ENCODE assay signal across 33 cellular contexts in the genomic region with DNA sequence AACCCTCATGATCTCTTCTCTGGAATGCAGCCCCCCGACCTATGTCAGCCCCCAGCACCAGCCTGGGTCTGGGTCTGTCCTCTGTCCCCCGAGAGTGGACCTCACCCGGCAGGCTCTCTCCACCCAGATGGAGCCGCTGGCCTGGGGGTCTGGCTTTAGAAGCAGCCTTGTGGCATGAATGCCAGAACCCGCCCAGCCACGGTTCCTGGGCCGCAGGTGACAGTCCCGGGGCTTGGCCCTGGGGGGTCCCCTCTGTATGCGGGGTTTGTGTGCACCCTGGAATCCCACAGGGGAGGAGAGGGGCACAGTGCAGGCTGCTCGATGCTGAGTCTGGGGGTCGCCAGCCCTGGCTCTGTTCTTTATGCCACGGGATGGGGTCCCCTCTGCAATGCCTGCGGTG.
"Had no signal": no experiment of that assay in that cellular context is flagged by ENCODE, and none has a peak within 500 bp of the region (broad histone marks: within the 10 kb centered on the region; RNA-seq: fewer than 3 reads in every experiment).

No MANE protein-coding gene starts in this region.

- DNase-seq: activated B cell treated with CpG ODN at 0.5 μM for 24 hours; activated CD4-positive, alpha-beta memory T cell treated with anti-CD3 and anti-CD28 coated beads for 36 hours; activated CD4-positive, alpha-beta T cell treated with anti-CD3 and anti-CD28 coated beads for 4 hours; activated CD4-positive, alpha-beta T cell treated with anti-CD3 and anti-CD28 coated beads, Interleukin-2, amount 10 ng/mL, durations not matched to agents 24 days and 14 days; activated CD4-positive, alpha-beta T cell treated with anti-CD3 and anti-CD28 coated beads, Interleukin-2, amount 50 U/mL, for 1 hour; activated CD4-positive, alpha-beta T cell treated with anti-CD3 and anti-CD28 coated beads, Interleukin-2, amount 50 U/mL, for 4 hours; activated CD4-positive, CD25-positive, alpha-beta regulatory T cell treated with anti-CD3 and anti-CD28 coated beads, Interleukin-2, amount 50 U/mL, for 72 hours; activated CD8-positive, alpha-beta memory T cell treated with anti-CD3 and anti-CD28 coated beads, Interleukin-2, amount 50 U/mL, for 4 hours; activated CD8-positive, alpha-beta T cell treated with anti-CD3 and anti-CD28 coated beads for 36 hours; activated effector memory CD4-positive, alpha-beta T cell treated with anti-CD3 and anti-CD28 coated beads, Interleukin-2, amount 50 U/mL, for 16 hours; activated gamma-delta T cell treated with Interleukin-2 at 50 U/mL for 16 hours; activated naive CD4-positive, alpha-beta T cell; activated naive CD4-positive, alpha-beta T cell treated with anti-CD3 and anti-CD28 coated beads for 36 hours; activated naive CD4-positive, alpha-beta T cell treated with anti-CD3 and anti-CD28 coated beads, Interleukin-2, amount 50 U/mL, for 16 hours; activated naive CD8-positive, alpha-beta T cell treated with anti-CD3 and anti-CD28 coated beads for 36 hours; activated T-cell treated with anti-CD3 and anti-CD28 coated beads for 4 hours; activated T-cell treated with anti-CD3 and anti-CD28 coated beads, Interleukin-2, amount 50 U/mL, for 1 hour; activated T-cell treated with anti-CD3 and anti-CD28 coated beads, Interleukin-2, amount 50 U/mL, for 4 hours; activated T-cell treated with anti-CD3 and anti-CD28 coated beads, Interleukin-2, amount 50 U/mL, for 72 hours; adrenal gland; amniotic stem cell; brain microvascular endothelial cell; central memory CD4-positive, alpha-beta T cell; T-cell; T-helper 2 cell; T-helper 9 cell had no signal

- H3K27ac Mint-ChIP-seq: activated B cell treated with CpG ODN at 0.5 μM for 24 hours; activated CD4-positive, alpha-beta memory T cell treated with anti-CD3 and anti-CD28 coated beads for 36 hours; activated CD4-positive, alpha-beta T cell treated with anti-CD3 and anti-CD28 coated beads, Interleukin-2, amount 10 ng/mL, durations not matched to agents 24 days and 14 days; activated CD8-positive, alpha-beta T cell treated with anti-CD3 and anti-CD28 coated beads for 36 hours; activated naive CD4-positive, alpha-beta T cell treated with anti-CD3 and anti-CD28 coated beads for 36 hours; activated naive CD8-positive, alpha-beta T cell treated with anti-CD3 and anti-CD28 coated beads for 36 hours; activated T-cell treated with anti-CD3 and anti-CD28 coated beads, Interleukin-2, amount 50 U/mL, for 72 hours; activated T-helper 1 cell treated with anti-CD3 and anti-CD28 coated beads, Interleukin-12 subunit alpha, Interleukin-12 subunit beta, Interleukin-2, Interleukin-4 antibody, amounts not matched to agents 30 ng/mL and 10 ng/mL and 1 ng/mL, durations not matched to agents 14 hours and 24 hours and 36 hours; activated T-helper 17 cell treated with anti-CD3 and anti-CD28 coated beads, Interleukin-2, amount 50 U/mL, for 72 hours; T-cell; T-helper 2 cell treated with Interferon-gamma antibody and Interleukin-4, amounts not matched to agents 5 μg/mL and 100 μg/mL, for 36 hours had no signal

- H3K4me1 Mint-ChIP-seq: activated CD4-positive, alpha-beta T cell treated with anti-CD3 and anti-CD28 coated beads, Interleukin-2, amount 10 ng/mL, durations not matched to agents 24 days and 14 days; activated naive CD8-positive, alpha-beta T cell treated with anti-CD3 and anti-CD28 coated beads for 36 hours; activated T-helper 17 cell treated with anti-CD3 and anti-CD28 coated beads, Interleukin-2, amount 50 U/mL, for 72 hours had no signal

- ATAC-seq: activated CD8-positive, alpha-beta T cell treated with anti-CD3 and anti-CD28 coated beads for 36 hours; activated naive CD4-positive, alpha-beta T cell treated with anti-CD3 and anti-CD28 coated beads, Interleukin-2, amount 50 U/mL, for 72 hours; activated T-cell treated with anti-CD3 and anti-CD28 coated beads, Interleukin-2, amount 50 U/mL, for 4 hours; activated T-cell treated with anti-CD3 and anti-CD28 coated beads, Interleukin-2, amount 50 U/mL, for 72 hours; activated T-helper 17 cell treated with anti-CD3 and anti-CD28 coated beads, Interleukin-2, amount 50 U/mL, for 72 hours; T-cell had no signal

- H3K27me3 Mint-ChIP-seq: activated CD4-positive, alpha-beta memory T cell treated with anti-CD3 and anti-CD28 coated beads for 36 hours; activated CD4-positive, alpha-beta T cell treated with anti-CD3 and anti-CD28 coated beads, Interleukin-2, amount 10 ng/mL, durations not matched to agents 24 days and 14 days; activated naive CD8-positive, alpha-beta T cell treated with anti-CD3 and anti-CD28 coated beads for 36 hours had no signal

- H3K4me3 ChIP-seq: adrenal gland, body of pancreas, breast epithelium had no signal

- H3K36me3 Mint-ChIP-seq: activated CD4-positive, alpha-beta memory T cell treated with anti-CD3 and anti-CD28 coated beads for 36 hours; activated naive CD4-positive, alpha-beta T cell treated with anti-CD3 and anti-CD28 coated beads, Interleukin-2, amount 50 U/mL, for 72 hours; activated naive CD8-positive, alpha-beta T cell treated with anti-CD3 and anti-CD28 coated beads for 36 hours; T-cell had no signal

- H3K27ac ChIP-seq: adrenal gland, body of pancreas, brain microvascular endothelial cell, breast epithelium, VCaP had no signal

- H3K9me3 Mint-ChIP-seq: activated B cell treated with CpG ODN at 0.5 μM for 24 hours; activated CD4-positive, alpha-beta memory T cell treated with anti-CD3 and anti-CD28 coated beads for 36 hours; activated CD4-positive, alpha-beta T cell treated with anti-CD3 and anti-CD28 coated beads, Interleukin-2, amount 10 ng/mL, durations not matched to agents 24 days and 14 days; activated CD8-positive, alpha-beta T cell treated with anti-CD3 and anti-CD28 coated beads for 36 hours; activated naive CD4-positive, alpha-beta T cell treated with anti-CD3 and anti-CD28 coated beads for 36 hours; activated naive CD4-positive, alpha-beta T cell treated with anti-CD3 and anti-CD28 coated beads, Interleukin-2, amount 50 U/mL, for 72 hours; activated naive CD8-positive, alpha-beta T cell treated with anti-CD3 and anti-CD28 coated beads for 36 hours; activated T-cell treated with anti-CD3 and anti-CD28 coated beads, Interleukin-2, amount 50 U/mL, for 4 hours; activated T-cell treated with anti-CD3 and anti-CD28 coated beads, Interleukin-2, amount 50 U/mL, for 72 hours; activated T-helper 1 cell treated with anti-CD3 and anti-CD28 coated beads, Interleukin-12 subunit alpha, Interleukin-12 subunit beta, Interleukin-2, Interleukin-4 antibody, amounts not matched to agents 30 ng/mL and 10 ng/mL and 1 ng/mL, durations not matched to agents 14 hours and 24 hours and 36 hours; activated T-helper 17 cell treated with anti-CD3 and anti-CD28 coated beads, Interleukin-2, amount 50 U/mL, for 72 hours; T-cell; T-helper 2 cell treated with Interferon-gamma antibody and Interleukin-4, amounts not matched to agents 5 μg/mL and 100 μg/mL, for 36 hours had no signal

- H3K36me3 ChIP-seq: adrenal gland, brain microvascular endothelial cell, breast epithelium had no signal

- H3K4me1 ChIP-seq: adrenal gland, breast epithelium had no signal

- H3K4me3 Mint-ChIP-seq: activated B cell treated with CpG ODN at 0.5 μM for 24 hours; activated CD4-positive, alpha-beta memory T cell treated with anti-CD3 and anti-CD28 coated beads for 36 hours; activated CD4-positive, alpha-beta T cell treated with anti-CD3 and anti-CD28 coated beads, Interleukin-2, amount 10 ng/mL, durations not matched to agents 24 days and 14 days; activated CD8-positive, alpha-beta T cell treated with anti-CD3 and anti-CD28 coated beads for 36 hours; activated naive CD4-positive, alpha-beta T cell treated with anti-CD3 and anti-CD28 coated beads for 36 hours; activated naive CD8-positive, alpha-beta T cell treated with anti-CD3 and anti-CD28 coated beads for 36 hours; activated T-cell treated with anti-CD3 and anti-CD28 coated beads, Interleukin-2, amount 50 U/mL, for 4 hours; activated T-cell treated with anti-CD3 and anti-CD28 coated beads, Interleukin-2, amount 50 U/mL, for 72 hours; activated T-helper 1 cell treated with anti-CD3 and anti-CD28 coated beads, Interleukin-12 subunit alpha, Interleukin-12 subunit beta, Interleukin-2, Interleukin-4 antibody, amounts not matched to agents 30 ng/mL and 10 ng/mL and 1 ng/mL, durations not matched to agents 14 hours and 24 hours and 36 hours; activated T-helper 17 cell treated with anti-CD3 and anti-CD28 coated beads, Interleukin-2, amount 50 U/mL, for 72 hours; T-cell; T-helper 2 cell treated with Interferon-gamma antibody and Interleukin-4, amounts not matched to agents 5 μg/mL and 100 μg/mL, for 36 hours had no signal

- H3K9me3 ChIP-seq: adrenal gland, body of pancreas had no signal

- H3K27me3 ChIP-seq: body of pancreas, brain microvascular endothelial cell had no signal
